Comparison of ENCODE assay signal across 20 cellular contexts in the genomic region with DNA sequence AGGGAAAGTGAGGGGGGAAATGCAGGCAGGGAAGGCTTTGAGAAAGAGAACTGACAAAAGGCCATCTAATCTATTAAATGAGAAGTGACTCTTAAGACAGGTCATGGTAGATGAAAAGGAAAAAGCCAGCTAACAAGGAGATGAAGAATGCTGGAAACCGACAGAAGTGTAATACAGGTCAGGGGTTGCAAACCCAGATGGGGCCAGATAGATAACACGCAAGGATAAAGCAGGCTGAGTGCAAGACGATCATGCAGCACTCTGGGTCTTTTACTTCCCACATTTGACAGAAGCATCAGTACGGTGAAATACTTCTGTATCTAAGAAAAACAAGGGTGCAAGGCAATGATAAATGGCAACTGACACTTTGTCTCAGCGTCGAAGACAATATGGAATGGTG.
DNase-seq lines count a peak whose midpoint lies in the region; ATAC-seq and TF ChIP-seq lines count a peak whose summit lies in the region.
"Had no signal": no experiment of that assay in that cellular context is flagged by ENCODE, and none has a peak within 500 bp of the region (broad histone marks: within the 10 kb centered on the region; RNA-seq: fewer than 3 reads in every experiment).

No MANE protein-coding gene starts in this region.

- no peaks in the 10 kb centered on the region for H3K4me1 ChIP-seq in GM23338 (ENCODE audit: insufficient read depth)
- H3K4me1 ChIP-seq in Panc1 (ENCODE audit: control insufficient read depth, insufficient read depth, low read length) = peaks cover 17% of the 10 kb centered on the region
- H3K4me1 ChIP-seq in mesenchymal stem cell (ENCODE audit: control insufficient read depth, insufficient read depth, low read depth, low read length) = no peaks in the 10 kb centered on the region

- H3K27me3 Mint-ChIP-seq in GM23338 (ENCODE audit: insufficient read depth, low read depth, poor library complexity) (peaks cover 1% of the 10 kb centered on the region), brain (peaks cover 3% of the 10 kb centered on the region)
- H3K27me3 Mint-ChIP-seq: CD4-positive, alpha-beta T cell had no signal

- H2BK120ac ChIP-seq in mesenchymal stem cell (ENCODE audit: low read depth, low read length) = no peak overlapping the region

- TF ChIP-seq CTCF in GM23338 (conservative IDR thresholded peaks at IDR 0.05; ENCODE audit: low read depth in 2 of 2) (no peak), Panc1 (IDR thresholded peaks at IDR 0.05) (no peak), brain (conservative IDR thresholded peaks at IDR 0.05) (no peak), brain microvascular endothelial cell (IDR thresholded peaks at IDR 0.05; ENCODE audit: low read depth, low read length, missing control alignments) (no peak)

- POLR2A ChIA-PET in Panc1 (lab: Charles Lee) = no interaction called here

- no peaks in the 10 kb centered on the region for H3K36me3 ChIP-seq in GM23338 (ENCODE audit: insufficient read depth)
- H3K36me3 ChIP-seq in Panc1 (ENCODE audit: control insufficient read depth, insufficient read depth, low read length) = no peaks in the 10 kb centered on the region
- H3K36me3 ChIP-seq in mesenchymal stem cell (ENCODE audit: control insufficient read depth in 1 of 2, insufficient read depth in 2 of 2, low read depth in 1 of 2, low read length in 2 of 2) = no peaks in the 10 kb centered on the region
- H3K36me3 ChIP-seq in brain microvascular endothelial cell (replicated peaks) = no peaks in the 10 kb centered on the region
- H3K36me3 ChIP-seq: BLaER1 treated with 17β-estradiol and CSF1 and Interleukin-3, amounts not matched to agents 10 nM and 100 nM had no signal

- no peak overlapping the region for H3K23ac ChIP-seq in mesenchymal stem cell (ENCODE audit: low read length in 2 of 2)

- no peaks in the 10 kb centered on the region for H3K79me1 ChIP-seq in mesenchymal stem cell (replicated peaks; ENCODE audit: low read length, poor library complexity, severe bottlenecking)

- H3K4me3 Mint-ChIP-seq in GM23338 (no peak overlapping the region), brain (no peak overlapping the region)
- H3K4me3 Mint-ChIP-seq: B cell; CD4-positive, alpha-beta T cell; CD8-positive, alpha-beta T cell had no signal

- DNase-seq in GM23338 (ENCODE audit: low spot score) = no peak
- no peak for DNase-seq in Panc1 (ENCODE audit: low read depth, low spot score)
- no peak for DNase-seq in mesenchymal stem cell
- no peak for DNase-seq in brain microvascular endothelial cell
- no peak for DNase-seq in HT-29 (ENCODE audit: low spot score)
- no peak for DNase-seq in GOT3 (lab: John Stamatoyannopoulos, UW)
- DNase-seq: AML-193; Caco-2; Calu3; CD4-positive, alpha-beta T cell; CD8-positive, alpha-beta T cell; DMS79 treated with DMSO at 0.1 percent for 48 hours; GF-D8 had no signal

- in situ Hi-C loops in Panc1 (cut with HindIII; ENCODE audit: low pct_unique_long_range_greater_than_20kb, low sequenced_read_pairs) = no loop called here
- in situ Hi-C loops in brain microvascular endothelial cell (cut with HindIII; ENCODE audit: low pct_ligation_motif_present, low sequenced_read_pairs) = no loop called here

- no peak overlapping the region for H3K18ac ChIP-seq in mesenchymal stem cell (ENCODE audit: low read depth in 1 of 2, low read length in 2 of 2)

- no peak overlapping the region for H3K9ac ChIP-seq in mesenchymal stem cell (ENCODE audit: low read length)
- H3K9ac ChIP-seq: BLaER1 treated with 17β-estradiol and CSF1 and Interleukin-3, amounts not matched to agents 10 nM and 100 nM had no signal

- H3K36me3 Mint-ChIP-seq in GM23338 (ENCODE audit: low read depth) (no peaks in the 10 kb centered on the region), brain (no peaks in the 10 kb centered on the region)
- H3K36me3 Mint-ChIP-seq: CD8-positive, alpha-beta T cell had no signal

- BruUV-seq in Panc1 (replicated peaks; lab: Mats Ljungman, UMichigan) = no TSS peak

- no peak overlapping the region for H2BK12ac ChIP-seq in mesenchymal stem cell (ENCODE audit: low read length in 2 of 2)

- H3K4me1 Mint-ChIP-seq in GM23338 (no peaks in the 10 kb centered on the region), brain (peaks cover 64% of the 10 kb centered on the region)
- H3K4me1 Mint-ChIP-seq: B cell had no signal

- peak overlapping the region in 1 of 2 experiments; percentile 21 for H3K4ac ChIP-seq in mesenchymal stem cell (ENCODE audit: low read depth in 1 of 2, low read length in 2 of 2)

- H2AFZ ChIP-seq in GM23338 (0 out of 2 replicates have a peak overlapping the region, but pooled peaks have one; percentile 21), mesenchymal stem cell (ENCODE audit: low read depth, low read length) (no peak overlapping the region)

- H3K79me2 ChIP-seq in GM23338 (replicated peaks; ENCODE audit: insufficient read depth) = no peaks in the 10 kb centered on the region

- H3K27ac Mint-ChIP-seq in GM23338 (no peak overlapping the region), brain (peak overlapping the region; percentile 1 to 88 (median 31))
- H3K27ac Mint-ChIP-seq: B cell; CD4-positive, alpha-beta T cell; CD8-positive, alpha-beta T cell had no signal

- H3K14ac ChIP-seq in mesenchymal stem cell (ENCODE audit: low read length in 2 of 2) = no peak overlapping the region

- no peak overlapping the region for H2AK5ac ChIP-seq in mesenchymal stem cell (ENCODE audit: low read length, severe bottlenecking)

- WGBS in mesenchymal stem cell = 64% methylated on average over 6 of the region's 6 CpGs

- H3K4me3 ChIP-seq in GM23338 = no peak overlapping the region
- H3K4me3 ChIP-seq in Panc1 (ENCODE audit: low read depth in 2 of 2, low read length in 2 of 2) = no peak overlapping the region
- H3K4me3 ChIP-seq in mesenchymal stem cell (ENCODE audit: insufficient read depth in 1 of 2, low read depth in 1 of 2, low read length in 2 of 2) = no peak overlapping the region
- no peak overlapping the region for H3K4me3 ChIP-seq in brain microvascular endothelial cell (ENCODE audit: low read depth, low read length)
- H3K4me3 ChIP-seq: A549; BLaER1 treated with 17β-estradiol and CSF1 and Interleukin-3, amounts not matched to agents 10 nM and 100 nM had no signal

- H3K4me2 ChIP-seq in GM23338 (no peak overlapping the region), mesenchymal stem cell (ENCODE audit: low read length, poor library complexity, severe bottlenecking) (no peak overlapping the region)
- H3K4me2 ChIP-seq: A549; BLaER1 treated with 17β-estradiol and CSF1 and Interleukin-3, amounts not matched to agents 10 nM and 100 nM had no signal

- peak overlapping the region; percentile 29 for H2BK15ac ChIP-seq in mesenchymal stem cell (ENCODE audit: low read depth, poor library complexity, severe bottlenecking)

- peaks cover 7% of the 10 kb centered on the region; the same call in 1 of the 2 replicates for H3K9me2 ChIP-seq in GM23338 (ENCODE audit: insufficient read depth)

- no peaks in the 10 kb centered on the region for H4K20me1 ChIP-seq in GM23338 (replicated peaks; ENCODE audit: insufficient read depth)
- H4K20me1 ChIP-seq: BLaER1 treated with 17β-estradiol and CSF1 and Interleukin-3, amounts not matched to agents 10 nM and 100 nM had no signal

- H3F3A ChIP-seq in GM23338 (replicated peaks; ENCODE audit: low read depth) = no peaks in the 10 kb centered on the region

- H3K9me3 ChIP-seq in Panc1 (ENCODE audit: control insufficient read depth, insufficient read depth, low read depth, low read length) (peaks cover 33% of the 10 kb centered on the region; the same call in 1 of the 2 replicates), mesenchymal stem cell (ENCODE audit: control insufficient read depth, low read length) (peaks cover 3% of the 10 kb centered on the region)

- H2BK5ac ChIP-seq in mesenchymal stem cell (ENCODE audit: low read depth, low read length, poor library complexity, severe bottlenecking) = no peak overlapping the region

- H3K27me3 ChIP-seq in GM23338 (ENCODE audit: insufficient read depth) = no peaks in the 10 kb centered on the region
- no peaks in the 10 kb centered on the region for H3K27me3 ChIP-seq in Panc1 (ENCODE audit: control insufficient read depth, insufficient read depth, low read length)
- no peaks in the 10 kb centered on the region for H3K27me3 ChIP-seq in mesenchymal stem cell (ENCODE audit: control insufficient read depth in 1 of 2, insufficient read depth in 1 of 2, low read length in 2 of 2)
- no peaks in the 10 kb centered on the region for H3K27me3 ChIP-seq in brain microvascular endothelial cell (replicated peaks)

- CTCF ChIA-PET in Panc1 (lab: Charles Lee) = no interaction called here

- H3K27ac ChIP-seq in GM23338 (ENCODE audit: low read depth) (no peak overlapping the region), Panc1 (ENCODE audit: low read length) (peak overlapping the region; percentile 92), mesenchymal stem cell (ENCODE audit: low read length, poor library complexity, severe bottlenecking) (no peak overlapping the region), brain microvascular endothelial cell (no peak overlapping the region)
- H3K27ac ChIP-seq: 22Rv1; BLaER1 treated with 17β-estradiol and CSF1 and Interleukin-3, amounts not matched to agents 10 nM and 100 nM; C4-2B had no signal

- no peak for ATAC-seq in GM23338
- ATAC-seq in Panc1 = no peak
- no peak for ATAC-seq in HG03432 (IDR thresholded peaks at IDR 0.05; ENCODE audit: unreplicated experiment)
- ATAC-seq: A549; CD8-positive, alpha-beta T cell had no signal

- H3K9me3 Mint-ChIP-seq in GM23338 = no peaks in the 10 kb centered on the region; the same call in 2 of the 3 replicates
- peaks cover 5 to 17% (median 9%) of the 10 kb centered on the region in 5 experiments for H3K9me3 Mint-ChIP-seq in brain

- H4K8ac ChIP-seq in mesenchymal stem cell (ENCODE audit: low read length) = no peak overlapping the region

- H4K91ac ChIP-seq in mesenchymal stem cell (ENCODE audit: low read length) = no peak overlapping the region

- intact Hi-C loops in Panc1 (cut with micrococcal nuclease; ENCODE audit: unreplicated experiment) = no loop called here

TF ChIP-seq in GM23338, 12 proteins besides CTCF, POLR2A, EP300 and RAD21 (continues in another document):
- no peak for TF ChIP-seq ZNF114 (CRISPR knock-in tag; IDR thresholded peaks at IDR 0.05)
